ENCODE assay signal across 10 cellular contexts in the genomic region with DNA sequence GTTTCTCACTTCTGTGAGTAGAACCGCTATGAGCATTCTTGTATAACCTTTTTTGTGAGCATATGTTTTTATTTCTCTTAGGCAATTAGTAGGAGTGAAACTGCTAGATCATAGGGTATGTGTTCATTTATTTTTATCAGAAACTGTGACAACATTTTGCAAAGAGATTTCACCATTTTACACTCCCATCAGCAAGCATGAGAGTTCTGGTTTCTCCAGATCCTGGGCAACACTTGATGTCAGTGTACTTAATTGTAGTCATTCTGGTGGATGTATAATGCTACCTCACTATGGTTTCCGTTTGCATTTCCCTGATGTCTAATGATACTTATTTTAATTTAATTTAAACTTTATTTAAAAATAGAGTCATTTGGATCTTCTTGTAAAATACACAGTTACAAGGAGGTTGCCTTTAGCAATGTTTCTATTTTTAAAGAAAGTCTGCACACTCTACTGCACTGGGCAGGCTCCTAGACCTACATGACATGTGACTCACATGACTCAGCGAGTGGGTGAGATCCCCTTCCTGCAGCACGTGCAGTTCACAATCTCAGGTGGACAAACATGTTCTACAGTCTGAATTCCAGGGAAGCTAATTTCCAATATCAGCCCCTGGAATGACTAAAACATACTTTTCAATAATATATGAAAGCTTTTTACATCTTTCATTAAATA.
A peak's percentile ranks its signal among the peaks of the same experiment; 100 is the strongest.
DNase-seq lines count a peak whose midpoint lies in the region; ATAC-seq, FAIRE-seq and TF ChIP-seq lines count a peak whose summit lies in the region.
"Had no signal": no experiment of that assay in that cellular context is flagged by ENCODE, and none has a peak within 500 bp of the region (broad histone marks: within the 10 kb centered on the region; RNA-seq: fewer than 3 reads in every experiment).

No MANE protein-coding gene starts in this region.

- no peak overlapping the region for H2AFZ ChIP-seq in GM23248

- ATAC-seq in right lobe of liver, result peak; percentile 40 to 63 (median 52)
- ATAC-seq: Panc1 had no signal

- H3K9me2 ChIP-seq in GM23248 (ENCODE audit: insufficient read depth), result no peaks in the 10 kb centered on the region

- WGBS in right lobe of liver (ENCODE audit: insufficient coverage, low coverage, low lambda C conversion rate, missing lambda C conversion rate), result 31% methylated on average over 4 of the region's 4 CpGs
- 20 to 29% methylated on average over 4 of the region's 4 CpGs for WGBS in GM23248 (ENCODE audit: low coverage in 1 of 2, low lambda C conversion rate in 2 of 2, missing lambda C conversion rate in 2 of 2), 2 experiments

- H3K9me3 Mint-ChIP-seq in CD14-positive monocyte (peaks cover 0 to 6% (median 1%) of the 10 kb centered on the region in 7 donors), nephron progenitor cell (peaks cover 27% of the 10 kb centered on the region), glutamatergic neuron (ENCODE audit: unreplicated experiment) (peaks cover 3% of the 10 kb centered on the region)

- H3K9ac ChIP-seq in GM23248, result no peak overlapping the region

- peak; percentile 89 for DNase-seq in CD14-positive monocyte (ENCODE audit: low spot score)
- no peak for DNase-seq in GM18507 (ENCODE audit: extremely low spot score, insufficient read length, low read depth)
- DNase-seq in SKM-1 (lab: John Stamatoyannopoulos, UW; ENCODE audit: unreplicated experiment), result peak; percentile 74
- DNase-seq in right lobe of liver, result no peak
- DNase-seq in GM23248, result no peak
- DNase-seq in hepatic stellate cell (ENCODE audit: low spot score), result no peak
- no peak for DNase-seq in nephron progenitor cell
- DNase-seq in glutamatergic neuron, result no peak
- DNase-seq: activated CD8-positive, alpha-beta memory T cell treated with anti-CD3 and anti-CD28 coated beads for 24 hours had no signal

- no peak for TF ChIP-seq POLR2A in right lobe of liver (IDR thresholded peaks at IDR 0.05)

- H4K20me1 ChIP-seq in GM23248 (ENCODE audit: insufficient read depth), result no peaks in the 10 kb centered on the region

- H3K36me3 ChIP-seq in right lobe of liver (no peaks in the 10 kb centered on the region), GM23248 (ENCODE audit: low read depth) (no peaks in the 10 kb centered on the region)

- H3K27ac Mint-ChIP-seq in CD14-positive monocyte (peak overlapping the region; percentile 98 to 99 (median 99)), nephron progenitor cell (no peak overlapping the region), glutamatergic neuron (ENCODE audit: unreplicated experiment) (no peak overlapping the region)

- no peaks in the 10 kb centered on the region for H3K27me3 ChIP-seq in right lobe of liver
- peaks cover 33% of the 10 kb centered on the region for H3K27me3 ChIP-seq in GM23248 (replicated peaks; ENCODE audit: insufficient read depth)

- H3K36me3 Mint-ChIP-seq in CD14-positive monocyte (peaks cover 0 to 1% of the 10 kb centered on the region in 2 donors), nephron progenitor cell (ENCODE audit: low read depth) (peaks cover 14% of the 10 kb centered on the region), glutamatergic neuron (ENCODE audit: unreplicated experiment) (no peaks in the 10 kb centered on the region)

- peak overlapping the region; percentile 27 to 76 for H3K4me3 Mint-ChIP-seq in CD14-positive monocyte
- no peak overlapping the region for H3K4me3 Mint-ChIP-seq in nephron progenitor cell
- no peak overlapping the region for H3K4me3 Mint-ChIP-seq in glutamatergic neuron (ENCODE audit: unreplicated experiment)

- in situ Hi-C loops in GM23248 (cut with MboI), result no loop called here

- no peak for TF ChIP-seq CTCF in CD14-positive monocyte (IDR thresholded peaks at IDR 0.05)
- no peak for TF ChIP-seq CTCF in right lobe of liver (IDR thresholded peaks at IDR 0.05)
- no peak for TF ChIP-seq CTCF in nephron progenitor cell (IDR thresholded peaks at IDR 0.05)
- TF ChIP-seq CTCF in glutamatergic neuron (IDR thresholded peaks at IDR 0.05; ENCODE audit: partially characterized antibody, unreplicated experiment), result no peak

- intact Hi-C loops in CD14-positive monocyte (cut with micrococcal nuclease) (loop anchor here in 1 of 2 donors (5.0 kb wide), 2 partner anchors 109 to 129 kb away; a partner anchor contains a TSS), right lobe of liver (cut with DNase I) (no loop called here)

- H3K27ac ChIP-seq in right lobe of liver, result no peak overlapping the region
- no peak overlapping the region for H3K27ac ChIP-seq in GM23248

- H3K9me3 ChIP-seq in right lobe of liver (no peaks in the 10 kb centered on the region), GM23248 (ENCODE audit: low read depth) (no peaks in the 10 kb centered on the region)

- peak; percentile 39 for FAIRE-seq in GM18507 (lab: Jason Lieb, UNC)

- H3K4me2 ChIP-seq in GM23248 (ENCODE audit: unreplicated experiment), result no peak overlapping the region

- H3K79me2 ChIP-seq in GM23248 (ENCODE audit: insufficient read depth), result no peaks in the 10 kb centered on the region

- H3K4me1 ChIP-seq in right lobe of liver, result no peaks in the 10 kb centered on the region
- H3K4me1 ChIP-seq in GM23248 (ENCODE audit: insufficient read depth), result no peaks in the 10 kb centered on the region

- H3F3A ChIP-seq in GM23248 (ENCODE audit: insufficient read depth), result no peaks in the 10 kb centered on the region

- H3K4me1 Mint-ChIP-seq in CD14-positive monocyte, result peaks cover 57% of the 10 kb centered on the region
- H3K4me1 Mint-ChIP-seq in nephron progenitor cell, result peaks cover 8% of the 10 kb centered on the region
- H3K4me1 Mint-ChIP-seq in glutamatergic neuron (ENCODE audit: low read depth, unreplicated experiment), result no peaks in the 10 kb centered on the region

- H3K4me3 ChIP-seq in right lobe of liver (no peak overlapping the region), GM23248 (no peak overlapping the region)

- H3K27me3 Mint-ChIP-seq in CD14-positive monocyte (ENCODE audit: low read depth in 3 of 3), result no peaks in the 10 kb centered on the region
- peaks cover 7% of the 10 kb centered on the region for H3K27me3 Mint-ChIP-seq in nephron progenitor cell (ENCODE audit: low read depth, poor library complexity)
- H3K27me3 Mint-ChIP-seq in glutamatergic neuron (ENCODE audit: unreplicated experiment), result no peaks in the 10 kb centered on the region

Comparison
In these comparisons a context has a peak if more than half of its experiments do, and no peak if none do; other contexts are left out.
1. DNase-seq: peak in CD14-positive monocyte (single experiment) and SKM-1 (single experiment); none in GM18507 (single experiment), right lobe of liver (0 of 3), GM23248 (single experiment), hepatic stellate cell (single experiment), nephron progenitor cell (single experiment) and glutamatergic neuron (single experiment).
2. H3K27ac Mint-ChIP-seq: peak in CD14-positive monocyte (7 of 7); none in nephron progenitor cell (single experiment) and glutamatergic neuron (single experiment).
3. H3K4me3 Mint-ChIP-seq: peak in CD14-positive monocyte (2 of 2); none in nephron progenitor cell (single experiment) and glutamatergic neuron (single experiment).